8 cellular contexts compared by ENCODE assay signal in genomic region chr2:96407041-96407918, GRCh38.
A peak's percentile ranks its signal among the peaks of the same experiment; 100 is the strongest.
DNase-seq lines count a peak whose midpoint lies in the region; ATAC-seq and TF ChIP-seq lines count a peak whose summit lies in the region.

No MANE protein-coding gene starts in this region.

- H3K27me3 ChIP-seq in suprapubic skin, result no peaks in the 10 kb centered on the region

- no peak for TF ChIP-seq POLR2A in suprapubic skin (IDR thresholded peaks at IDR 0.05)

- no peak for ATAC-seq in GM18520 (IDR thresholded peaks at IDR 0.05; ENCODE audit: unreplicated experiment)

- H3K36me3 ChIP-seq in suprapubic skin, result no peaks in the 10 kb centered on the region

- 17% methylated on average over 14 of the region's 20 CpGs for WGBS in suprapubic skin

- TF ChIP-seq CTCF in foreskin fibroblast (IDR thresholded peaks at IDR 0.05; ENCODE audit: low read depth, low read length), result peak; percentile 79
- peak; percentile 55 to 77 for TF ChIP-seq CTCF in suprapubic skin (IDR thresholded peaks at IDR 0.05)

- no peak overlapping the region for H3K4me3 ChIP-seq in foreskin fibroblast (ENCODE audit: low read depth in 1 of 2, low read length in 2 of 2)
- no peak overlapping the region for H3K4me3 ChIP-seq in suprapubic skin

- DNase-seq in GDM1 (lab: John Stamatoyannopoulos, UW) (peak; percentile 72), HuH-7.5 (ENCODE audit: low spot score) (peak; percentile 76), SHP77 (lab: John Stamatoyannopoulos, UW) (peak; percentile 28 to 76), activated gamma-delta T cell (lab: John Stamatoyannopoulos, UW) (peak; percentile 34), foreskin fibroblast (peak; percentile 68 to 89), non-pigmented ciliary epithelial cell (ENCODE audit: low read depth) (peak; percentile 35), suprapubic skin (ENCODE audit: low spot score in 2 of 2) (peak; percentile 78 to 84)

- H3K27ac ChIP-seq in suprapubic skin, result peak overlapping the region; percentile 65

- H3K9me3 ChIP-seq in suprapubic skin, result no peaks in the 10 kb centered on the region

- H3K4me1 ChIP-seq in suprapubic skin, result peaks cover 39% of the 10 kb centered on the region

- TF ChIP-seq EP300 in suprapubic skin (IDR thresholded peaks at IDR 0.05), result no peak
